In the genomic region with DNA sequence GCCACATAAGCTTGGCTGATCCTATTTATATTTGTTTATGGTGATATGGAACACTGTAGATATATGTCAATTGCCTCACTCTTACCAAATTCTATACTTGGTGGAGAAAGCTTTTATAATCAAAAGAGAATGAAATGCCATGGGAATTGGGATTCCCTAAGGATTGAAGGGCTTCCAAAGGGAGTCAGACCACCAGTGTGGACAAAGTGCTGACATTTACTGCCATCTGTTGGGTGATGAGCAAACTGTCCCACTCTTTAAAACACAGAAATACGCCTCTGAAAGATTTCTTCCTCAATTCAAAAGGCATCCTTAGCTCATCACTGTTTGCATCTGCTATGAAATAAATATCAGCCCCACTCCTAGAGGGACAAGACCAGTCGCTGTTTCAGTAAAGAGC, we compare ENCODE assay signal across 8 cellular contexts. TPM values are rescaled to one million over a fixed set of nuclear protein-coding genes. Genes with fewer than 3 reads are reported as not detected.
DNase-seq lines count a peak whose midpoint lies in the region; ATAC-seq and TF ChIP-seq lines count a peak whose summit lies in the region.

No MANE protein-coding gene starts in this region.

- DNase-seq in G401 (ENCODE audit: low spot score) (peak; percentile 60), astrocyte of the cerebellum (ENCODE audit: low read depth) (no peak), myocyte (ENCODE audit: low read depth) (peak; percentile 25), gastrocnemius medialis (no peak), HPDE6-E6E7 (ENCODE audit: extremely low spot score) (no peak)
- DNase-seq in activated CD4-positive, CD25-positive, alpha-beta regulatory T cell (lab: John Stamatoyannopoulos, UW) = no peak

- no peak overlapping the region for H3K27ac ChIP-seq in gastrocnemius medialis

- TF ChIP-seq POLR2A in gastrocnemius medialis (IDR thresholded peaks at IDR 0.05) = no peak

- in situ Hi-C loops in G401 (cut with HindIII; ENCODE audit: low sequenced_read_pairs) = no loop called here
- in situ Hi-C loops in astrocyte of the cerebellum (cut with HindIII; ENCODE audit: low sequenced_read_pairs) = no loop called here
- in situ Hi-C loops in gastrocnemius medialis (cut with MboI; ENCODE audit: low sequenced_read_pairs in 4 of 4) = loop anchor here in 2 of 4 donors (25.0 kb wide), 1 partner anchor 825 kb away; no protein-coding TSS in a partner anchor

- intact Hi-C loops in gastrocnemius medialis (cut with DNase I; ENCODE audit: low total_unique reads) = no loop called here

- H3K9me3 ChIP-seq in gastrocnemius medialis = no peaks in the 10 kb centered on the region

- peaks cover 13 to 22% (median 15%) of the 10 kb centered on the region in 3 donors for H3K27me3 ChIP-seq in gastrocnemius medialis

- ATAC-seq in GM19035 (IDR thresholded peaks at IDR 0.05; ENCODE audit: unreplicated experiment) = no peak
- ATAC-seq in gastrocnemius medialis = no peak

- H3K4me3 ChIP-seq in astrocyte of the cerebellum (ENCODE audit: low read depth, low read length) = no peak overlapping the region
- H3K4me3 ChIP-seq in gastrocnemius medialis = no peak overlapping the region

- H3K36me3 ChIP-seq in gastrocnemius medialis = no peaks in the 10 kb centered on the region

- no peaks in the 10 kb centered on the region for H3K4me1 ChIP-seq in gastrocnemius medialis

- peak; percentile 38; the same call in 1 of the 2 replicates for TF ChIP-seq CTCF in LNCAP (IDR thresholded peaks at IDR 0.05)
- TF ChIP-seq CTCF in astrocyte of the cerebellum (IDR thresholded peaks at IDR 0.05; ENCODE audit: low read depth, low read length, missing control alignments) = peak; percentile 62
- TF ChIP-seq CTCF in gastrocnemius medialis (IDR thresholded peaks at IDR 0.05 in 4 of 5, conservative IDR thresholded peaks at IDR 0.05 in 1 of 5) = no peak

RNA-seq across cellular contexts. Expression of gene SLC1A2, which starts 7.1 kb away (rescaled TPM):
- 0.14 TPM in 1 of 2 replicates, not detected in the other for total RNA-seq in G401 (2014; rRNA removed; shearing (Covaris generic))
- total RNA-seq in myocyte (0.57 and 2.9 TPM in 2 replicates), gastrocnemius medialis (1 to 10 TPM in 1 of 4 donors, under 1 TPM in 3; 0.15 to 1.1 (median 0.52) TPM)
- polyA plus RNA-seq in myocyte (2012) = 0.11 TPM

Comparison
In these comparisons a context has a peak if more than half of its experiments do, and no peak if none do; other contexts are left out.
1. DNase-seq: peak in G401 (single experiment) and myocyte (single experiment); none in astrocyte of the cerebellum (single experiment), gastrocnemius medialis (0 of 2), HPDE6-E6E7 (single experiment) and activated CD4-positive, CD25-positive, alpha-beta regulatory T cell (0 of 4).
2. CTCF ChIP-seq: peak in LNCAP (single experiment) and astrocyte of the cerebellum (single experiment); none in gastrocnemius medialis (0 of 5).